23 cellular contexts compared by ENCODE assay signal in genomic region chr10:101563007-101563406, GRCh38. TPM values are rescaled to one million over a fixed set of nuclear protein-coding genes. Genes with fewer than 3 reads are reported as not detected.
DNase-seq lines count a peak whose midpoint lies in the region; ATAC-seq, FAIRE-seq and TF ChIP-seq lines count a peak whose summit lies in the region.
"Had no signal": no experiment of that assay in that cellular context is flagged by ENCODE, and none has a peak within 500 bp of the region (broad histone marks: within the 10 kb centered on the region; RNA-seq: fewer than 3 reads in every experiment).

No MANE protein-coding gene starts in this region.

- no peak overlapping the region for H3K23ac ChIP-seq in H9 (ENCODE audit: insufficient read length, low read depth, low read length)

- H3K27ac ChIP-seq in H9 (ENCODE audit: insufficient read length, low read depth, low read length) (no peak overlapping the region), endothelial cell of umbilical vein (ENCODE audit: insufficient read depth, low read depth, low read length) (no peak overlapping the region)
- H3K27ac ChIP-seq: BLaER1, Peyer's patch, SJSA1 had no signal

- dilution Hi-C loops in endothelial cell of umbilical vein (cut with MboI; ENCODE audit: extremely low pct_ligation_motif_present, low sequenced_read_pairs) = no loop called here

- FAIRE-seq in endothelial cell of umbilical vein (lab: Jason Lieb, UNC) = no peak
- FAIRE-seq: G401.6, GM12892, H1 had no signal

- H2BK5ac ChIP-seq in H9 (ENCODE audit: insufficient read length, low read length) = no peak overlapping the region

- no peaks in the 10 kb centered on the region for H3K9me3 ChIP-seq in H9 (ENCODE audit: control insufficient read depth, low read depth, low read length)
- H3K9me3 ChIP-seq in endothelial cell of umbilical vein (replicated peaks; ENCODE audit: control insufficient read depth, insufficient read depth, low read length) = no peaks in the 10 kb centered on the region
- H3K9me3 ChIP-seq: BLaER1, Caco-2, Peyer's patch, SJSA1 had no signal

- peaks cover 9 to 15% of the 10 kb centered on the region in 2 experiments for H3K4me1 Mint-ChIP-seq in H9
- peaks cover 5% of the 10 kb centered on the region for H3K4me1 Mint-ChIP-seq in chondrocyte (ENCODE audit: low read depth)

- no peaks in the 10 kb centered on the region for H4K20me1 ChIP-seq in H9 (ENCODE audit: control insufficient read depth, insufficient read depth, insufficient read length)
- no peaks in the 10 kb centered on the region for H4K20me1 ChIP-seq in endothelial cell of umbilical vein (replicated peaks; ENCODE audit: control insufficient read depth, extremely low read depth, insufficient read depth, low read length)
- H4K20me1 ChIP-seq: BLaER1 had no signal

- no peak overlapping the region for H3K14ac ChIP-seq in H9 (ENCODE audit: insufficient read depth, low read length)

- H3K9me3 Mint-ChIP-seq in H9 (no peaks in the 10 kb centered on the region; a peak in 1 of 5 replicates), chondrocyte (ENCODE audit: low read depth) (no peaks in the 10 kb centered on the region)

- TF ChIP-seq CTCF in H9 (conservative IDR thresholded peaks at IDR 0.05) = no peak
- TF ChIP-seq CTCF in chondrocyte (IDR thresholded peaks at IDR 0.05) = no peak
- no peak for TF ChIP-seq CTCF in endothelial cell of umbilical vein (IDR thresholded peaks at IDR 0.05; ENCODE audit: extremely low read depth in 1 of 2, insufficient read depth in 1 of 2, low read depth in 1 of 2, low read length in 2 of 2)

- no peak overlapping the region for H3K4me2 ChIP-seq in H9 (ENCODE audit: insufficient read depth, insufficient read length, low read length)
- no peak overlapping the region for H3K4me2 ChIP-seq in endothelial cell of umbilical vein (ENCODE audit: insufficient read depth, low read length)
- H3K4me2 ChIP-seq: BLaER1 had no signal

- peaks cover 52% of the 10 kb centered on the region for H3K27me3 Mint-ChIP-seq in H9 (ENCODE audit: low read depth)
- H3K27me3 Mint-ChIP-seq in chondrocyte (ENCODE audit: low read depth) = peaks cover 23% of the 10 kb centered on the region

- H3K4me3 Mint-ChIP-seq in H9 (no peak overlapping the region), chondrocyte (ENCODE audit: unreplicated experiment) (no peak overlapping the region)
- H3K4me3 Mint-ChIP-seq: CD4-positive, alpha-beta memory T cell had no signal

- H3K9ac ChIP-seq in H9 (ENCODE audit: extremely low read depth, insufficient read length, low read length) (no peak overlapping the region), endothelial cell of umbilical vein (replicated peaks; ENCODE audit: extremely low read depth, insufficient read depth, low read length) (no peak overlapping the region)
- H3K9ac ChIP-seq: BLaER1 had no signal

- H3K9me1 ChIP-seq in endothelial cell of umbilical vein (replicated peaks; ENCODE audit: control insufficient read depth, extremely low read depth, insufficient read depth, low read length) = no peaks in the 10 kb centered on the region

- H3K27ac Mint-ChIP-seq in H9 (no peak overlapping the region), chondrocyte (ENCODE audit: unreplicated experiment) (no peak overlapping the region)
- H3K27ac Mint-ChIP-seq: CD4-positive, alpha-beta memory T cell had no signal

- H3K4me3 ChIP-seq in endothelial cell of umbilical vein (replicated peaks in 1 of 3; ENCODE audit: insufficient read depth in 1 of 3, low read depth in 1 of 3, low read length in 3 of 3) = no peak overlapping the region
- H3K4me3 ChIP-seq: BLaER1, Peyer's patch, SJSA1 had no signal

- H3K36me3 Mint-ChIP-seq in H9 (ENCODE audit: insufficient read depth in 1 of 3, low read depth in 3 of 3) = no peaks in the 10 kb centered on the region; a peak in 1 of 7 replicates
- H3K36me3 Mint-ChIP-seq in chondrocyte (ENCODE audit: low read depth) = no peaks in the 10 kb centered on the region
- H3K36me3 Mint-ChIP-seq: CD4-positive, alpha-beta memory T cell had no signal

- H3K79me2 ChIP-seq in H9 (ENCODE audit: insufficient read depth, low read length) = no peaks in the 10 kb centered on the region
- no peaks in the 10 kb centered on the region for H3K79me2 ChIP-seq in endothelial cell of umbilical vein (ENCODE audit: control insufficient read depth, insufficient read depth, low read length)

- H4K8ac ChIP-seq in H9 (replicated peaks; ENCODE audit: insufficient read length, low read depth, low read length) = no peak overlapping the region

- H4K91ac ChIP-seq in H9 (ENCODE audit: insufficient read length, low read depth, low read length) = no peak overlapping the region

- no peak overlapping the region for H2BK15ac ChIP-seq in H9 (ENCODE audit: low read depth, low read length)

- H3K18ac ChIP-seq in H9 (ENCODE audit: insufficient read length, low read depth, low read length) = no peak overlapping the region

- H3K4me1 ChIP-seq in H9 (ENCODE audit: insufficient read depth, low read length) (no peaks in the 10 kb centered on the region), endothelial cell of umbilical vein (ENCODE audit: control insufficient read depth, extremely low read depth, insufficient read depth, low read length) (no peaks in the 10 kb centered on the region)
- H3K4me1 ChIP-seq: Caco-2, Peyer's patch had no signal

- no TSS peak for BruUV-seq in endothelial cell of umbilical vein (replicated peaks; lab: Mats Ljungman, UMichigan)

- no peaks in the 10 kb centered on the region for H3K36me3 ChIP-seq in endothelial cell of umbilical vein (ENCODE audit: control insufficient read depth in 2 of 2, extremely low read depth in 1 of 2, insufficient read depth in 2 of 2, low read length in 2 of 2)
- H3K36me3 ChIP-seq: BLaER1, Peyer's patch, SJSA1 had no signal

- no peak overlapping the region for H2BK120ac ChIP-seq in H9 (ENCODE audit: low read depth, low read length, poor library complexity, severe bottlenecking)

- no CpG with 5 or more reads among the region's 3 CpGs for WGBS in H9 (ENCODE audit: extremely low coverage, insufficient read length, low lambda C conversion rate)

- no peaks in the 10 kb centered on the region for H3K79me1 ChIP-seq in H9 (ENCODE audit: insufficient read depth, low read depth, low read length, poor library complexity, severe bottlenecking)

- CTCF ChIA-PET in endothelial cell of umbilical vein (lab: Charles Lee) = interaction anchor here (1.2 to 1.7 kb wide), 2 partner anchors 96 to 325 kb away, joined by 3 to 7 read pairs; no protein-coding TSS in a partner anchor

- H2BK20ac ChIP-seq in H9 (ENCODE audit: low read depth, low read length, poor library complexity, severe bottlenecking) = no peak overlapping the region

- no peaks in the 10 kb centered on the region for H3K23me2 ChIP-seq in H9 (ENCODE audit: insufficient read length, low read depth, low read length, poor library complexity, severe bottlenecking)

- H3K4ac ChIP-seq in H9 (ENCODE audit: low read depth, low read length) = no peak overlapping the region

- no peak overlapping the region for H2AK5ac ChIP-seq in H9 (ENCODE audit: insufficient read length, low read length)

- H2BK12ac ChIP-seq in H9 (ENCODE audit: insufficient read length, low read depth, low read length) = no peak overlapping the region

- DNase-seq in H9 (peak; percentile 13), chondrocyte (ENCODE audit: low spot score) (peak; percentile 26), endothelial cell of umbilical vein (ENCODE audit: low read depth, low spot score) (peak; percentile 20), posterior vena cava (ENCODE audit: low spot score) (peak; percentile 15), left colon (no peak), NCI-H2029 (lab: John Stamatoyannopoulos, UW) (no peak)
- DNase-seq: Caco-2; CD4-positive, alpha-beta memory T cell; Karpas-422; MV-4-11; NCI-H1105 treated with DMSO at 0.1 percent for 48 hours; NCI-H2081; NCI-H2171; NCI-H345; NCI-H524; NCI-H774 had no signal

- POLR2A ChIA-PET in endothelial cell of umbilical vein (lab: Charles Lee) = no interaction called here

- H2AFZ ChIP-seq in H9 (ENCODE audit: low read length) = no peak overlapping the region
- no peak overlapping the region for H2AFZ ChIP-seq in endothelial cell of umbilical vein (ENCODE audit: low read depth, low read length)

- ATAC-seq in left colon = no peak
- ATAC-seq in HG03039 (IDR thresholded peaks at IDR 0.05; ENCODE audit: unreplicated experiment) = no peak

- no peak overlapping the region for H3T11ph ChIP-seq in H9 (ENCODE audit: low read length)

- no peak for TF ChIP-seq POLR2A in endothelial cell of umbilical vein (IDR thresholded peaks at IDR 0.05; ENCODE audit: low read depth, low read length)

- H4K5ac ChIP-seq in H9 (ENCODE audit: insufficient read length, low read depth, low read length) = no peak overlapping the region

- intact Hi-C loops in endothelial cell of umbilical vein (cut with micrococcal nuclease) (loop anchor here (1.0 kb wide), 1 partner anchor 45 kb away; no protein-coding TSS in a partner anchor), posterior vena cava (cut with DNase I) (loop anchor here in 1 of 2 donors (10.0 kb wide), 1 partner anchor 278 kb away; no protein-coding TSS in a partner anchor), left colon (cut with DNase I, micrococcal nuclease) (no loop called here)

- H3K27me3 ChIP-seq in H9 (ENCODE audit: insufficient read depth, low read length) (peaks cover 8% of the 10 kb centered on the region; the same call in 1 of the 2 replicates), endothelial cell of umbilical vein (ENCODE audit: control insufficient read depth in 2 of 2, insufficient read depth in 2 of 2, low read length in 2 of 2) (peaks cover 16 to 17% of the 10 kb centered on the region in 2 experiments)
- H3K27me3 ChIP-seq: Peyer's patch had no signal

- no peak overlapping the region for H3K56ac ChIP-seq in H9 (ENCODE audit: insufficient read length, low read depth, low read length)

RNA-seq across cellular contexts. Expression of gene POLL, which starts 25.1 kb away (rescaled TPM):
- total RNA-seq in H9 (2021) = 30.4 and 30.8 TPM in 2 replicates
- 21.2 to 31.0 TPM (median 23.4 TPM) in 3 replicates for total RNA-seq in chondrocyte
- 27.4 and 34.3 TPM in 2 replicates for total RNA-seq in endothelial cell of umbilical vein
- polyA plus RNA-seq in endothelial cell of umbilical vein = 42.3 and 51.0 TPM in 2 replicates
- 24.3 and 29.3 TPM in 2 replicates for polyA plus RNA-seq in endothelial cell of umbilical vein (2011; cell fraction: cytosol; rRNA removed)
- polyA plus RNA-seq in endothelial cell of umbilical vein (2011; cell fraction: nucleus; rRNA removed) = 63.0 and 70.0 TPM in 2 replicates
- polyA plus RNA-seq in endothelial cell of umbilical vein (2012) = 19.2 and 27.7 TPM in 2 replicates
- 30.6 and 39.0 TPM in 2 replicates for polyA minus RNA-seq in endothelial cell of umbilical vein
- 12.9 TPM for polyA minus RNA-seq in endothelial cell of umbilical vein (2011; cell fraction: cytosol; rRNA and poly(A)+ RNA removed)
- polyA minus RNA-seq in endothelial cell of umbilical vein (2011; cell fraction: nucleus; rRNA and poly(A)+ RNA removed) = 21.3 and 25.2 TPM in 2 replicates
- total RNA-seq in posterior vena cava = 10 to 100 TPM; 13.9 to 19.1 TPM
- 10 to 100 TPM; 27.1 to 28.6 TPM for total RNA-seq in left colon

RNA-seq across cellular contexts. Expression of gene DPCD, which starts 25.1 kb away (rescaled TPM):
- total RNA-seq in H9 (2021) (20.7 and 21.8 TPM in 2 replicates), chondrocyte (13.9 to 19.0 TPM (median 18.3 TPM) in 3 replicates), endothelial cell of umbilical vein (21.3 and 25.3 TPM in 2 replicates), posterior vena cava (10 to 100 TPM; 11.4 to 12.5 TPM), left colon (10 to 100 TPM in 1 of 2 donors, 1 to 10 TPM in 1; 7.3 to 12.9 TPM)
- polyA plus RNA-seq in endothelial cell of umbilical vein = 33.0 and 39.3 TPM in 2 replicates
- 46.9 and 61.5 TPM in 2 replicates for polyA plus RNA-seq in endothelial cell of umbilical vein (2011; cell fraction: cytosol; rRNA removed)
- 23.4 and 28.8 TPM in 2 replicates for polyA plus RNA-seq in endothelial cell of umbilical vein (2011; cell fraction: nucleus; rRNA removed)
- polyA plus RNA-seq in endothelial cell of umbilical vein (2012) = 44.8 and 52.7 TPM in 2 replicates
- polyA minus RNA-seq in endothelial cell of umbilical vein = 11.3 and 19.5 TPM in 2 replicates
- 9.9 TPM for polyA minus RNA-seq in endothelial cell of umbilical vein (2011; cell fraction: cytosol; rRNA and poly(A)+ RNA removed)
- polyA minus RNA-seq in endothelial cell of umbilical vein (2011; cell fraction: nucleus; rRNA and poly(A)+ RNA removed) = 3.7 and 4.9 TPM in 2 replicates

Comparison
In these comparisons a context has a peak if more than half of its experiments do, and no peak if none do; other contexts are left out.
1. DNase-seq: peak in H9 (single experiment), chondrocyte (single experiment), endothelial cell of umbilical vein (single experiment) and posterior vena cava (single experiment); none in left colon (0 of 2) and NCI-H2029 (single experiment).